1 cellular context compared by ENCODE assay signal in the genomic region with DNA sequence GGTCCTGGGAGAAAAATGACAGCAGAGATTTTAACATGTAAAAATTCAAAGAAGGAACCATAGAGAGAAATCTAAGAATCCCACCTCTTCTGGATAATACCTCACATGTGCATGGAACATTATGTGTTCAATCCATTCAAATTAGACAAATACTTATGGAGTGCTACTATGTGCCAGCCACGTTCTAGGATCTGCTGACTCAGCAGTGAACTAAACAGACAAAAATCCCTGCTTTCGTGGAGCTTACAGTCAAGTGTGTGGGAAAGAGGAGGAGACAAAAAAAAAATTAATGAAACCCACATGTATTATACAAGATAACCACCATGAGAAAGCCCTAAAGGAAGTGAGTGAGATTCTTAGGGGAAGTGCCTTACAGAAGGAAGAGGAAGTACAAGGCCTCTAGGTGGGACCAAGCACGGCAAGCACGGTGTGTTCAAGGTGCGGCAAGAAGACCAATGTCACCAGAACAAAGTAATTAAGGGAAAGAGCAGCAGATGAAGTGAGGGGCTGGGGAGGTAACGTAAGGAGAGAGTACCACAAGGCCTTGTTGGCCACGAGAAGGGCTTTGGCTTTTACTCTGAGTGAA.
TF ChIP-seq lines count a peak whose summit lies in the region.

No MANE protein-coding gene starts in this region.

TF ChIP-seq in K562, 482 proteins besides CTCF, POLR2A, EP300 and RAD21 (continued from another document):
- TF ChIP-seq ZNF316 (IDR thresholded peaks at IDR 0.05) (peak; percentile 98), FOXA1 (IDR thresholded peaks at IDR 0.05; ENCODE audit: borderline replicate concordance) (no peak)
